In genomic region chr19:6229951-6230712, GRCh38 we compare ENCODE assay signal across 29 cellular contexts. TPM values are rescaled to one million over a fixed set of nuclear protein-coding genes. Genes with fewer than 3 reads are reported as not detected.
DNase-seq lines count a peak whose midpoint lies in the region; ATAC-seq and TF ChIP-seq lines count a peak whose summit lies in the region.
"Had no signal": no experiment of that assay in that cellular context is flagged by ENCODE, and none has a peak within 500 bp of the region (broad histone marks: within the 10 kb centered on the region; RNA-seq: fewer than 3 reads in every experiment).

No MANE protein-coding gene starts in this region.

- H3K9me3 Mint-ChIP-seq in natural killer cell: no peaks in the 10 kb centered on the region
- H3K9me3 Mint-ChIP-seq in natural killer cell treated with Interleukin-12 subunit alpha and Interleukin-12 subunit beta and Interleukin-15 and Interleukin-18, amount 100 ng/mL, for 72 hours: no peaks in the 10 kb centered on the region
- H3K9me3 Mint-ChIP-seq in stimulated activated memory B cell treated with anti-CD40 and anti-IgM and Interleukin-4, amounts not matched to agents 10 μg/mL and 1 μg/mL and 100 μg/mL, for 72 hours: no peaks in the 10 kb centered on the region
- H3K9me3 Mint-ChIP-seq: activated naive CD4-positive, alpha-beta T cell treated with anti-CD3 and anti-CD28 coated beads, Interleukin-2, amount 10 ng/mL, durations not matched to agents 7 days and 5 days; activated T-cell treated with anti-CD3 and anti-CD28 coated beads, Interleukin-2, amount 50 U/mL, for 72 hours; CD14-positive monocyte; T-cell had no signal

- 89 to 90% methylated on average over 2 to 25 of the region's 43 CpGs for WGBS in transverse colon (ENCODE audit: low coverage in 1 of 2), 2 donors

- no peak overlapping the region for H3K4me3 ChIP-seq in lower lobe of right lung
- H3K4me3 ChIP-seq in transverse colon: no peak overlapping the region
- H3K4me3 ChIP-seq: dorsolateral prefrontal cortex, hepatocyte, SJCRH30, upper lobe of left lung had no signal

- H3K27ac ChIP-seq in RWPE1: peak overlapping the region; percentile 99
- no peak overlapping the region for H3K27ac ChIP-seq in lower lobe of right lung
- H3K27ac ChIP-seq in transverse colon: no peak overlapping the region
- H3K27ac ChIP-seq: foreskin keratinocyte, hepatocyte, SJCRH30 had no signal

- H3K27me3 Mint-ChIP-seq in natural killer cell (ENCODE audit: low read depth in 2 of 2): no peaks in the 10 kb centered on the region
- no peaks in the 10 kb centered on the region for H3K27me3 Mint-ChIP-seq in natural killer cell treated with Interleukin-12 subunit alpha and Interleukin-12 subunit beta and Interleukin-15 and Interleukin-18, amount 100 ng/mL, for 72 hours
- H3K27me3 Mint-ChIP-seq in stimulated activated memory B cell treated with anti-CD40 and anti-IgM and Interleukin-4, amounts not matched to agents 10 μg/mL and 1 μg/mL and 100 μg/mL, for 72 hours: no peaks in the 10 kb centered on the region
- H3K27me3 Mint-ChIP-seq: activated CD4-positive, alpha-beta T cell treated with anti-CD3 and anti-CD28 coated beads for 36 hours; activated naive CD4-positive, alpha-beta T cell treated with anti-CD3 and anti-CD28 coated beads, Interleukin-2, amount 10 ng/mL, durations not matched to agents 7 days and 5 days; T-cell had no signal

- no peak for TF ChIP-seq EP300 in transverse colon (IDR thresholded peaks at IDR 0.05; ENCODE audit: low read depth)

- H3K27me3 ChIP-seq in lower lobe of right lung (ENCODE audit: low read depth) (no peaks in the 10 kb centered on the region), transverse colon (no peaks in the 10 kb centered on the region)
- H3K27me3 ChIP-seq: dorsolateral prefrontal cortex, foreskin keratinocyte, hepatocyte, SJCRH30, upper lobe of left lung had no signal

- in situ Hi-C loops in transverse colon (cut with MboI; ENCODE audit: low pct_ligation_motif_present in 1 of 4, low pct_unique_long_range_greater_than_20kb in 1 of 4, low sequenced_read_pairs in 3 of 4): no loop called here

- no peak overlapping the region for H3K4me3 Mint-ChIP-seq in natural killer cell
- H3K4me3 Mint-ChIP-seq in natural killer cell treated with Interleukin-12 subunit alpha and Interleukin-12 subunit beta and Interleukin-15 and Interleukin-18, amount 100 ng/mL, for 72 hours: no peak overlapping the region
- H3K4me3 Mint-ChIP-seq in stimulated activated memory B cell treated with anti-CD40 and anti-IgM and Interleukin-4, amounts not matched to agents 10 μg/mL and 1 μg/mL and 100 μg/mL, for 72 hours: no peak overlapping the region
- H3K4me3 Mint-ChIP-seq: activated CD4-positive, alpha-beta T cell treated with anti-CD3 and anti-CD28 coated beads for 36 hours; activated naive CD4-positive, alpha-beta T cell treated with anti-CD3 and anti-CD28 coated beads, Interleukin-2, amount 10 ng/mL, durations not matched to agents 7 days and 5 days; activated T-cell treated with anti-CD3 and anti-CD28 coated beads, Interleukin-2, amount 50 U/mL, for 72 hours; CD14-positive monocyte; T-cell had no signal

- CTCF ChIA-PET in RWPE1 (lab: Yijun Ruan, JAX): interaction anchor here (1.0 kb wide), 1 partner anchor 12 kb away, joined by 3 read pairs; no protein-coding TSS in a partner anchor

- H3K36me3 ChIP-seq in lower lobe of right lung: peaks cover 41% of the 10 kb centered on the region
- peaks cover 0 to 16% (median 3%) of the 10 kb centered on the region in 4 donors for H3K36me3 ChIP-seq in transverse colon

- H3K27ac Mint-ChIP-seq in natural killer cell: peak overlapping the region; percentile 10 to 76
- H3K27ac Mint-ChIP-seq in natural killer cell treated with Interleukin-12 subunit alpha and Interleukin-12 subunit beta and Interleukin-15 and Interleukin-18, amount 100 ng/mL, for 72 hours: no peak overlapping the region
- H3K27ac Mint-ChIP-seq in stimulated activated memory B cell treated with anti-CD40 and anti-IgM and Interleukin-4, amounts not matched to agents 10 μg/mL and 1 μg/mL and 100 μg/mL, for 72 hours: no peak overlapping the region
- H3K27ac Mint-ChIP-seq: activated CD4-positive, alpha-beta T cell treated with anti-CD3 and anti-CD28 coated beads for 36 hours; activated naive CD4-positive, alpha-beta T cell treated with anti-CD3 and anti-CD28 coated beads, Interleukin-2, amount 10 ng/mL, durations not matched to agents 7 days and 5 days; activated T-cell treated with anti-CD3 and anti-CD28 coated beads, Interleukin-2, amount 50 U/mL, for 72 hours; T-cell had no signal

- POLR2A ChIA-PET in RWPE1 (lab: Yijun Ruan, JAX; ENCODE audit: low non-redundant PET): interaction anchor here (0.9 kb wide), 1 partner anchor 143 kb away, joined by 9 read pairs; the partner anchor contains the start of gene ALKBH7

- no peaks in the 10 kb centered on the region for H3K9me3 ChIP-seq in lower lobe of right lung
- no peaks in the 10 kb centered on the region for H3K9me3 ChIP-seq in transverse colon
- H3K9me3 ChIP-seq: SJCRH30, upper lobe of left lung had no signal

- ATAC-seq in natural killer cell (no peak), lower lobe of right lung (no peak)
- ATAC-seq in natural killer cell treated with Interleukin-12 subunit alpha and Interleukin-12 subunit beta and Interleukin-15 and Interleukin-18, amount 100 ng/mL, for 72 hours: no peak
- no peak for ATAC-seq in stimulated activated memory B cell treated with anti-CD40 and anti-IgM and Interleukin-4, amounts not matched to agents 10 μg/mL and 1 μg/mL and 100 μg/mL, for 72 hours
- ATAC-seq: activated CD4-positive, alpha-beta T cell treated with anti-CD3 and anti-CD28 coated beads for 36 hours; activated T-cell treated with anti-CD3 and anti-CD28 coated beads, Interleukin-2, amount 50 U/mL, for 72 hours; foreskin keratinocyte; T-cell had no signal

- DNase-seq in natural killer cell (no peak), RWPE1 (ENCODE audit: low spot score) (no peak), lower lobe of right lung (peak; percentile 26), NCI-H187 (lab: John Stamatoyannopoulos, UW) (no peak), transverse colon (no peak), C1 segment of cervical spinal cord (lab: John Stamatoyannopoulos, UW) (no peak)
- no peak for DNase-seq in natural killer cell treated with Interleukin-12 subunit alpha and Interleukin-12 subunit beta and Interleukin-15 and Interleukin-18, amount 100 ng/mL, for 72 hours (ENCODE audit: low spot score)
- DNase-seq: activated CD4-positive, alpha-beta T cell treated with anti-CD3 and anti-CD28 coated beads for 36 hours; activated naive CD4-positive, alpha-beta T cell treated with anti-CD3 and anti-CD28 coated beads, Interleukin-2, amount 10 ng/mL, durations not matched to agents 7 days and 5 days; activated T-cell treated with anti-CD3 and anti-CD28 coated beads, Interleukin-2, amount 50 U/mL, for 72 hours; amygdala; central memory CD4-positive, alpha-beta T cell; DMS 273 treated with DMSO at 0.1 percent for 48 hours; foreskin keratinocyte; Karpas-422; NCI-H1048; NCI-H1930; NCI-H226; NCI-H82; occipital lobe; SJCRH30; stimulated activated CD4-positive, alpha-beta T cell treated with anti-CD3 and anti-CD28 coated beads, Interleukin-12 subunit alpha, Interleukin-12 subunit beta, amount 100 ng/mL, for 4 hours; stimulated activated CD4-positive, alpha-beta T cell treated with anti-CD3 and anti-CD28 coated beads, Interleukin-4, amount 100 ng/mL, for 4 hours; T-cell had no signal

- TF ChIP-seq CTCF in natural killer cell (IDR thresholded peaks at IDR 0.05) (no peak), RWPE1 (conservative IDR thresholded peaks at IDR 0.05; ENCODE audit: low read depth) (no peak), lower lobe of right lung (IDR thresholded peaks at IDR 0.05) (no peak), transverse colon (IDR thresholded peaks at IDR 0.05) (no peak)

- no peaks in the 10 kb centered on the region for H3K36me3 Mint-ChIP-seq in natural killer cell
- no peaks in the 10 kb centered on the region for H3K36me3 Mint-ChIP-seq in natural killer cell treated with Interleukin-12 subunit alpha and Interleukin-12 subunit beta and Interleukin-15 and Interleukin-18, amount 100 ng/mL, for 72 hours
- H3K36me3 Mint-ChIP-seq in stimulated activated memory B cell treated with anti-CD40 and anti-IgM and Interleukin-4, amounts not matched to agents 10 μg/mL and 1 μg/mL and 100 μg/mL, for 72 hours: peaks cover 33% of the 10 kb centered on the region

- TF ChIP-seq POLR2A in transverse colon (IDR thresholded peaks at IDR 0.05): no peak

- H3K4me1 Mint-ChIP-seq in natural killer cell: peaks cover 29 to 51% of the 10 kb centered on the region in 2 donors
- peaks cover 28 to 38% of the 10 kb centered on the region in 2 donors for H3K4me1 Mint-ChIP-seq in natural killer cell treated with Interleukin-12 subunit alpha and Interleukin-12 subunit beta and Interleukin-15 and Interleukin-18, amount 100 ng/mL, for 72 hours (ENCODE audit: low read depth in 2 of 2)
- peaks cover 23% of the 10 kb centered on the region for H3K4me1 Mint-ChIP-seq in stimulated activated memory B cell treated with anti-CD40 and anti-IgM and Interleukin-4, amounts not matched to agents 10 μg/mL and 1 μg/mL and 100 μg/mL, for 72 hours
- H3K4me1 Mint-ChIP-seq: activated naive CD4-positive, alpha-beta T cell treated with anti-CD3 and anti-CD28 coated beads, Interleukin-2, amount 10 ng/mL, durations not matched to agents 7 days and 5 days had no signal

- H3K4me1 ChIP-seq in lower lobe of right lung (peaks cover 49% of the 10 kb centered on the region), transverse colon (peaks cover 10 to 29% (median 23%) of the 10 kb centered on the region in 4 donors)

- intact Hi-C loops in natural killer cell (cut with micrococcal nuclease): no loop called here
- intact Hi-C loops in lower lobe of right lung (cut with DNase I): no loop called here
- intact Hi-C loops in transverse colon (cut with DNase I; ENCODE audit: low total_unique reads): loop anchor here (2.0 kb wide), 1 partner anchor 15 kb away; no protein-coding TSS in a partner anchor

RNA-seq across cellular contexts. Expression of gene MLLT1, which starts 49.6 kb away (rescaled TPM):
- total RNA-seq in natural killer cell (10 to 100 TPM; 30.2 to 43.8 (median 36.6) TPM), lower lobe of right lung (61.9 TPM), transverse colon (10 to 100 TPM; 12.3 to 34.6 (median 19.7) TPM)
- 100 to 1,000 TPM in 1 of 2 donors, 10 to 100 TPM in 1; 44.7 to 104 TPM for total RNA-seq in natural killer cell treated with Interleukin-12 subunit alpha and Interleukin-12 subunit beta and Interleukin-15 and Interleukin-18, amount 100 ng/mL, for 72 hours

Comparison
In these comparisons a context has a peak if more than half of its experiments do, and no peak if none do; other contexts are left out.
1. H3K27ac Mint-ChIP-seq: peak in natural killer cell (2 of 2); none in natural killer cell treated with Interleukin-12 subunit alpha and Interleukin-12 subunit beta and Interleukin-15 and Interleukin-18, amount 100 ng/mL, for 72 hours (0 of 2) and stimulated activated memory B cell treated with anti-CD40 and anti-IgM and Interleukin-4, amounts not matched to agents 10 μg/mL and 1 μg/mL and 100 μg/mL, for 72 hours (single experiment).